Comparison of ENCODE assay signal across 19 cellular contexts in the genomic region with DNA sequence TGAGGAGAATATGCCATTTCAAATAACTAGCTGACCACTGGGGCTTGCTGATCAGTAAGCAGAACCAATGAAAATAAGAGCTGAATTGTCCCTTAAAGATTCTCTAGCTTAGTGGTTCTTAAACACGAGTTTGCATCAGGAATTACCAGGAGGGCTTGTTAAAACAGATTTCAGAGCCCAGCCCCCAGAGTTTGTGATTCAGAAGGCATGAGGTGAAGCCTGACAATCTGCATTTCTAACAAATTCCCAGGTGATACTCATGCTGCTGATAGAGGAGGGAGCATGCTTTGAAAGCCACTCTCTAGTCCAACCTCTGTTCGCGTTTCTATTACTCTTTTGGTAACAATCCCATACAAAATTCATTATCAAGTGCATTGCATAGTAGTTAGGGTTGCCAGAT. TPM values are rescaled to one million over a fixed set of nuclear protein-coding genes. Genes with fewer than 3 reads are reported as not detected.
DNase-seq lines count a peak whose midpoint lies in the region; ATAC-seq and TF ChIP-seq lines count a peak whose summit lies in the region.
"Had no signal": no experiment of that assay in that cellular context is flagged by ENCODE, and none has a peak within 500 bp of the region (broad histone marks: within the 10 kb centered on the region; RNA-seq: fewer than 3 reads in every experiment).

No MANE protein-coding gene starts in this region.

- H3K9me3 Mint-ChIP-seq in H9 (no peaks in the 10 kb centered on the region), glutamatergic neuron (ENCODE audit: unreplicated experiment) (peaks cover 4% of the 10 kb centered on the region), neural progenitor cell (no peaks in the 10 kb centered on the region)
- H3K9me3 Mint-ChIP-seq in activated T-helper 17 cell treated with anti-CD3 and anti-CD28 coated beads, Interleukin-2, amount 50 U/mL, for 72 hours, result no peaks in the 10 kb centered on the region
- H3K9me3 Mint-ChIP-seq: CD4-positive, CD25-positive, alpha-beta regulatory T cell had no signal

- no peaks in the 10 kb centered on the region for H3K23me2 ChIP-seq in H9 (ENCODE audit: insufficient read length, low read depth, low read length, poor library complexity, severe bottlenecking)

- H4K8ac ChIP-seq in H9 (replicated peaks; ENCODE audit: insufficient read length, low read depth, low read length) (no peak overlapping the region), mesenchymal stem cell (ENCODE audit: low read length) (no peak overlapping the region)

- H3K4me1 Mint-ChIP-seq in H9 (peaks cover 25 to 37% of the 10 kb centered on the region in 2 experiments), glutamatergic neuron (ENCODE audit: low read depth, unreplicated experiment) (peaks cover 40% of the 10 kb centered on the region), neural progenitor cell (peaks cover 43% of the 10 kb centered on the region)
- H3K4me1 Mint-ChIP-seq in activated T-helper 17 cell treated with anti-CD3 and anti-CD28 coated beads, Interleukin-2, amount 50 U/mL, for 72 hours, result no peaks in the 10 kb centered on the region
- H3K4me1 Mint-ChIP-seq: CD4-positive, CD25-positive, alpha-beta regulatory T cell; CD8-positive, alpha-beta memory T cell had no signal

- peak overlapping the region; percentile 12 for H2BK20ac ChIP-seq in H9 (ENCODE audit: low read depth, low read length, poor library complexity, severe bottlenecking)

- H2BK120ac ChIP-seq in H9 (ENCODE audit: low read depth, low read length, poor library complexity, severe bottlenecking) (peak overlapping the region; percentile 67), mesenchymal stem cell (ENCODE audit: low read depth, low read length) (no peak overlapping the region)

- H3K4me2 ChIP-seq in H9 (ENCODE audit: insufficient read depth, insufficient read length, low read length) (no peak overlapping the region), neural progenitor cell (peak overlapping the region; percentile 83), mesenchymal stem cell (ENCODE audit: low read length, poor library complexity, severe bottlenecking) (no peak overlapping the region)

- H3K9ac ChIP-seq in H9 (ENCODE audit: extremely low read depth, insufficient read length, low read length), result no peak overlapping the region
- H3K9ac ChIP-seq in HUES48 (ENCODE audit: low read depth, low read length), result no peak overlapping the region
- no peak overlapping the region for H3K9ac ChIP-seq in neural progenitor cell
- no peak overlapping the region for H3K9ac ChIP-seq in mesenchymal stem cell (ENCODE audit: low read length)

- no peak overlapping the region for H3K56ac ChIP-seq in H9 (ENCODE audit: insufficient read length, low read depth, low read length)

- H3K4me1 ChIP-seq in H9 (ENCODE audit: insufficient read depth, low read length) (peaks cover 2% of the 10 kb centered on the region; the same call in 1 of the 2 replicates), HUES48 (ENCODE audit: control insufficient read depth, insufficient read depth, low read length) (peaks cover 19% of the 10 kb centered on the region), neural progenitor cell (peaks cover 32% of the 10 kb centered on the region), mesenchymal stem cell (ENCODE audit: control insufficient read depth, insufficient read depth, low read depth, low read length) (no peaks in the 10 kb centered on the region)
- H3K4me1 ChIP-seq: HAP-1 had no signal

- H3K4ac ChIP-seq in H9 (ENCODE audit: low read depth, low read length), result no peak overlapping the region
- H3K4ac ChIP-seq in mesenchymal stem cell (ENCODE audit: low read depth in 1 of 2, low read length in 2 of 2), result no peak overlapping the region

- H3K27ac Mint-ChIP-seq in H9, result peak overlapping the region in 1 of 3 experiments; percentile 56; a peak in 2 of 7 replicates
- H3K27ac Mint-ChIP-seq in glutamatergic neuron (ENCODE audit: unreplicated experiment), result peak overlapping the region; percentile 70
- peak overlapping the region; percentile 55 for H3K27ac Mint-ChIP-seq in neural progenitor cell
- no peak overlapping the region for H3K27ac Mint-ChIP-seq in activated T-helper 17 cell treated with anti-CD3 and anti-CD28 coated beads, Interleukin-2, amount 50 U/mL, for 72 hours
- H3K27ac Mint-ChIP-seq: CD4-positive, CD25-positive, alpha-beta regulatory T cell; CD8-positive, alpha-beta memory T cell had no signal

- H2BK5ac ChIP-seq in H9 (ENCODE audit: insufficient read length, low read length), result no peak overlapping the region
- no peak overlapping the region for H2BK5ac ChIP-seq in mesenchymal stem cell (ENCODE audit: low read depth, low read length, poor library complexity, severe bottlenecking)

- H3K79me1 ChIP-seq in H9 (ENCODE audit: insufficient read depth, low read depth, low read length, poor library complexity, severe bottlenecking) (no peaks in the 10 kb centered on the region), mesenchymal stem cell (replicated peaks; ENCODE audit: low read length, poor library complexity, severe bottlenecking) (no peaks in the 10 kb centered on the region)

- DNase-seq in H9 (no peak), glutamatergic neuron (no peak), neural progenitor cell (ENCODE audit: low spot score) (no peak), mesenchymal stem cell (no peak)
- DNase-seq: ACHN; BE2C; C1 segment of cervical spinal cord; CD4-positive, CD25-positive, alpha-beta regulatory T cell; CD8-positive, alpha-beta memory T cell; DMS 273 treated with DMSO at 0.1 percent for 48 hours; DND-41; EL; GOT3 had no signal

- H4K91ac ChIP-seq in H9 (ENCODE audit: insufficient read length, low read depth, low read length), result no peak overlapping the region
- no peak overlapping the region for H4K91ac ChIP-seq in mesenchymal stem cell (ENCODE audit: low read length)

- H2AFZ ChIP-seq in H9 (ENCODE audit: low read length) (no peak overlapping the region), neural progenitor cell (replicated peaks) (no peak overlapping the region), mesenchymal stem cell (ENCODE audit: low read depth, low read length) (no peak overlapping the region)

- no peak overlapping the region for H2AK5ac ChIP-seq in H9 (ENCODE audit: insufficient read length, low read length)
- H2AK5ac ChIP-seq in mesenchymal stem cell (ENCODE audit: low read length, severe bottlenecking), result no peak overlapping the region

- H2BK15ac ChIP-seq in H9 (ENCODE audit: low read depth, low read length), result no peak overlapping the region
- H2BK15ac ChIP-seq in mesenchymal stem cell (ENCODE audit: low read depth, poor library complexity, severe bottlenecking), result no peak overlapping the region

- H3K23ac ChIP-seq in H9 (ENCODE audit: insufficient read length, low read depth, low read length) (no peak overlapping the region), mesenchymal stem cell (ENCODE audit: low read length in 2 of 2) (no peak overlapping the region)

- H2BK12ac ChIP-seq in H9 (ENCODE audit: insufficient read length, low read depth, low read length), result no peak overlapping the region
- H2BK12ac ChIP-seq in mesenchymal stem cell (ENCODE audit: low read length in 2 of 2), result no peak overlapping the region

- no peaks in the 10 kb centered on the region for H3K36me3 ChIP-seq in HUES48 (ENCODE audit: control insufficient read depth, insufficient read depth, low read length)
- H3K36me3 ChIP-seq in neural progenitor cell, result no peaks in the 10 kb centered on the region
- no peaks in the 10 kb centered on the region for H3K36me3 ChIP-seq in mesenchymal stem cell (ENCODE audit: control insufficient read depth in 1 of 2, insufficient read depth in 2 of 2, low read depth in 1 of 2, low read length in 2 of 2)
- H3K36me3 ChIP-seq: BE2C, HAP-1 had no signal

- H3K27me3 ChIP-seq in H9 (ENCODE audit: insufficient read depth, low read length) (no peaks in the 10 kb centered on the region), HUES48 (ENCODE audit: control insufficient read depth, insufficient read depth, low read length) (peaks cover 2% of the 10 kb centered on the region; the same call in 1 of the 2 replicates), neural progenitor cell (no peaks in the 10 kb centered on the region), mesenchymal stem cell (ENCODE audit: control insufficient read depth in 1 of 2, insufficient read depth in 1 of 2, low read length in 2 of 2) (peaks cover 0 to 20% of the 10 kb centered on the region in 2 experiments)
- H3K27me3 ChIP-seq: BE2C had no signal

- TF ChIP-seq CTCF in H9 (conservative IDR thresholded peaks at IDR 0.05), result no peak
- TF ChIP-seq CTCF in glutamatergic neuron (IDR thresholded peaks at IDR 0.05; ENCODE audit: partially characterized antibody, unreplicated experiment), result no peak
- TF ChIP-seq CTCF in neural progenitor cell (IDR thresholded peaks at IDR 0.05), result no peak

- H3K4me3 ChIP-seq in HUES48 (ENCODE audit: low read depth, low read length), result 0 out of 2 replicates have a peak overlapping the region, but pooled peaks have one; percentile 15
- H3K4me3 ChIP-seq in neural progenitor cell, result no peak overlapping the region
- no peak overlapping the region for H3K4me3 ChIP-seq in mesenchymal stem cell (ENCODE audit: insufficient read depth in 1 of 2, low read depth in 1 of 2, low read length in 2 of 2)
- H3K4me3 ChIP-seq: GM12878, HAP-1 had no signal

- no CpG with 5 or more reads among the region's 3 CpGs for WGBS in H9 (ENCODE audit: extremely low coverage, insufficient read length, low lambda C conversion rate)
- WGBS in mesenchymal stem cell, result 0% methylated on average over 1 of the region's 3 CpGs

- H4K5ac ChIP-seq in H9 (ENCODE audit: insufficient read length, low read depth, low read length), result no peak overlapping the region

- no peaks in the 10 kb centered on the region for H3K79me2 ChIP-seq in H9 (ENCODE audit: insufficient read depth, low read length)
- H3K79me2 ChIP-seq in neural progenitor cell (ENCODE audit: low read depth), result no peaks in the 10 kb centered on the region

- H3F3A ChIP-seq in neural progenitor cell (ENCODE audit: low read depth), result peaks cover 21% of the 10 kb centered on the region

- H3T11ph ChIP-seq in H9 (ENCODE audit: low read length), result no peak overlapping the region

- H4K20me1 ChIP-seq in H9 (ENCODE audit: control insufficient read depth, insufficient read depth, insufficient read length), result no peaks in the 10 kb centered on the region
- H4K20me1 ChIP-seq in neural progenitor cell (ENCODE audit: low read depth), result no peaks in the 10 kb centered on the region

- H3K27me3 Mint-ChIP-seq in H9 (ENCODE audit: low read depth), result no peaks in the 10 kb centered on the region
- peaks cover 4% of the 10 kb centered on the region for H3K27me3 Mint-ChIP-seq in glutamatergic neuron (ENCODE audit: unreplicated experiment)
- peaks cover 2% of the 10 kb centered on the region for H3K27me3 Mint-ChIP-seq in neural progenitor cell (ENCODE audit: insufficient read depth, low read depth)
- H3K27me3 Mint-ChIP-seq in activated T-helper 17 cell treated with anti-CD3 and anti-CD28 coated beads, Interleukin-2, amount 50 U/mL, for 72 hours, result peaks cover 6% of the 10 kb centered on the region
- H3K27me3 Mint-ChIP-seq: CD4-positive, CD25-positive, alpha-beta regulatory T cell had no signal

- ATAC-seq in HG02885 (IDR thresholded peaks at IDR 0.05; ENCODE audit: poor library complexity, unreplicated experiment), result no peak
- no peak for ATAC-seq in activated T-helper 17 cell treated with anti-CD3 and anti-CD28 coated beads, Interleukin-2, amount 50 U/mL, for 72 hours (replicated peaks)
- ATAC-seq: GM12878 had no signal

- H3K27ac ChIP-seq in H9 (ENCODE audit: insufficient read length, low read depth, low read length) (no peak overlapping the region), HUES48 (ENCODE audit: low read depth, low read length) (no peak overlapping the region), neural progenitor cell (no peak overlapping the region), mesenchymal stem cell (ENCODE audit: low read length, poor library complexity, severe bottlenecking) (no peak overlapping the region)

- H3K14ac ChIP-seq in H9 (ENCODE audit: insufficient read depth, low read length) (no peak overlapping the region), mesenchymal stem cell (ENCODE audit: low read length in 2 of 2) (no peak overlapping the region)

- H3K18ac ChIP-seq in H9 (ENCODE audit: insufficient read length, low read depth, low read length) (no peak overlapping the region), mesenchymal stem cell (ENCODE audit: low read depth in 1 of 2, low read length in 2 of 2) (no peak overlapping the region)

- H3K36me3 Mint-ChIP-seq in H9 (ENCODE audit: insufficient read depth in 1 of 3, low read depth in 3 of 3), result no peaks in the 10 kb centered on the region
- H3K36me3 Mint-ChIP-seq in glutamatergic neuron (ENCODE audit: unreplicated experiment), result no peaks in the 10 kb centered on the region
- no peaks in the 10 kb centered on the region for H3K36me3 Mint-ChIP-seq in neural progenitor cell
- no peaks in the 10 kb centered on the region for H3K36me3 Mint-ChIP-seq in activated T-helper 17 cell treated with anti-CD3 and anti-CD28 coated beads, Interleukin-2, amount 50 U/mL, for 72 hours (ENCODE audit: low read depth)
- H3K36me3 Mint-ChIP-seq: CD4-positive, CD25-positive, alpha-beta regulatory T cell; CD8-positive, alpha-beta memory T cell had no signal

- H3K4me3 Mint-ChIP-seq in H9 (no peak overlapping the region), glutamatergic neuron (ENCODE audit: unreplicated experiment) (peak overlapping the region; percentile 63), neural progenitor cell (no peak overlapping the region)
- no peak overlapping the region for H3K4me3 Mint-ChIP-seq in activated T-helper 17 cell treated with anti-CD3 and anti-CD28 coated beads, Interleukin-2, amount 50 U/mL, for 72 hours
- H3K4me3 Mint-ChIP-seq: CD4-positive, CD25-positive, alpha-beta regulatory T cell; CD8-positive, alpha-beta memory T cell had no signal

- no peaks in the 10 kb centered on the region for H3K9me3 ChIP-seq in H9 (ENCODE audit: control insufficient read depth, low read depth, low read length)
- no peaks in the 10 kb centered on the region for H3K9me3 ChIP-seq in HUES48 (ENCODE audit: control insufficient read depth, insufficient read depth, low read length)
- no peaks in the 10 kb centered on the region for H3K9me3 ChIP-seq in neural progenitor cell (ENCODE audit: low read depth)
- H3K9me3 ChIP-seq in mesenchymal stem cell (ENCODE audit: control insufficient read depth, low read length), result no peaks in the 10 kb centered on the region
- H3K9me3 ChIP-seq: BE2C, HAP-1 had no signal

RNA-seq across cellular contexts. Expression of a gene that starts 35.5 kb away (rescaled TPM):
- total RNA-seq in H9 (2021), result 1.3 and 2.0 TPM in 2 replicates
- 614 TPM for total RNA-seq in glutamatergic neuron (ENCODE audit: unreplicated experiment)
- total RNA-seq in neural progenitor cell (ENCODE audit: low replicate concordance), result 4.7 and 4.8 TPM in 2 replicates
- 0.29 TPM for polyA plus RNA-seq in mesenchymal stem cell (2013, experiment 1 of 2)
- polyA plus RNA-seq in mesenchymal stem cell (2013, experiment 2 of 2), result 0.29 TPM
- not detected for total RNA-seq in activated T-helper 17 cell treated with anti-CD3 and anti-CD28 coated beads, Interleukin-2, amount 50 U/mL, for 72 hours
- total RNA-seq: CD4-positive, CD25-positive, alpha-beta regulatory T cell; CD8-positive, alpha-beta memory T cell; G401; GM12878 had no signal
- polyA plus RNA-seq: CD4-positive, CD25-positive, alpha-beta regulatory T cell; CD8-positive, alpha-beta memory T cell had no signal

Comparison
In these comparisons a context has a peak if more than half of its experiments do, and no peak if none do; other contexts are left out.
1. RNA of a gene that starts 35.5 kb away (total RNA-seq): 614 TPM in glutamatergic neuron (single experiment); 4.7 to 4.8 TPM in neural progenitor cell, 1.3 to 2.0 TPM in H9 and not detected in activated T-helper 17 cell treated with anti-CD3 and anti-CD28 coated beads, Interleukin-2, amount 50 U/mL, for 72 hours; every median in the first group is over 100 times any median in the second.